In genomic region chr6:36686668-36687513, GRCh38 we compare ENCODE assay signal across 1 cellular context.
A peak's percentile ranks its signal among the peaks of the same experiment; 100 is the strongest.
TF ChIP-seq lines count a peak whose summit lies in the region.

No MANE protein-coding gene starts in this region.

TF ChIP-seq in K562, 482 proteins besides CTCF, POLR2A, EP300 and RAD21 (continued from another document):
- peak; percentile 21; the same call in 1 of the 2 replicates for TF ChIP-seq USF1 (CRISPR knock-in tag; IDR thresholded peaks at IDR 0.05)
- 0 out of 2 replicates have a peak, but pooled peaks have one; percentile 14 for TF ChIP-seq MAX (CRISPR knock-in tag; IDR thresholded peaks at IDR 0.05)
- no peak for TF ChIP-seq EHMT2 (IDR thresholded peaks at IDR 0.05)
